Comparison of ENCODE assay signal across 1 cellular context in the genomic region with DNA sequence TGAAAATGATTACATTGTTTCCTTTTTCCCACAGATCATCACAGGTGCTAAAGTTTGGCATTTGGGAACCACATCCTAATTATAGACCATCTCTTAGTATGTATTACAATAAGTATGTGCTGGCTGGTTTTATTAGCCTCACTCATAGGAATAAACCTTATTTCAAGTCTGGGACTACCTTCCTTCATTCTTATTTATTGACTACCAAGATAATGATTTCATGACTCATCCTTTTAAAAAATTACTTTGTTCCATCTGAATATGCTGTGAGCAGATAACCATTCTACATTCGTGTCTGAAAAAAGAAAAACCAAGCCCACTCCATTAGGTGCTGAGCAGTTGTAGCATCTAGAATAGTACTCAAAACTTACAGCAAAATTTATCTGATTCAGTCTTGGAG.
TF ChIP-seq lines count a peak whose summit lies in the region.

No MANE protein-coding gene starts in this region.

TF ChIP-seq in IMR-90, 13 proteins besides CTCF, POLR2A, EP300 and RAD21:
- TF ChIP-seq CEBPB (IDR thresholded peaks at IDR 0.05; ENCODE audit: low read depth, low read length): no peak
- no peak for TF ChIP-seq MAZ (IDR thresholded peaks at IDR 0.05; ENCODE audit: borderline replicate concordance, low read depth, low read length)
